In genomic region chr3:170697803-170698350, GRCh38 we compare ENCODE assay signal across 19 cellular contexts.
DNase-seq lines count a peak whose midpoint lies in the region; ATAC-seq and TF ChIP-seq lines count a peak whose summit lies in the region.
"Had no signal": no experiment of that assay in that cellular context is flagged by ENCODE, and none has a peak within 500 bp of the region (broad histone marks: within the 10 kb centered on the region; RNA-seq: fewer than 3 reads in every experiment).

No MANE protein-coding gene starts in this region.

- peak overlapping the region in 1 of 2 donors; percentile 83 for H3K27ac Mint-ChIP-seq in stimulated activated naive CD8-positive, alpha-beta T cell treated with anti-CD3 and anti-CD28 coated beads, Interleukin-15, amount 100 ng/mL, for 72 hours
- H3K27ac Mint-ChIP-seq: CD8-positive, alpha-beta memory T cell; stimulated activated effector memory CD8-positive, alpha-beta T cell treated with anti-CD3 and anti-CD28 coated beads, Interleukin-12 subunit alpha, Interleukin-12 subunit beta, amount 100 ng/mL, for 72 hours had no signal

- no peak overlapping the region for H3K4me3 ChIP-seq in choroid plexus epithelial cell (ENCODE audit: low read depth, low read length)
- H3K4me3 ChIP-seq: body of pancreas, lung had no signal

- intact Hi-C loops in Right ventricle myocardium superior (cut with DNase I), result loop anchor here (10.0 kb wide), 2 partner anchors 107 to 283 kb away; partner anchors contain the start of gene CLDN11
- intact Hi-C loops in cardiac septum (cut with DNase I), result no loop called here
- intact Hi-C loops in sciatic nerve (cut with DNase I), result no loop called here

- DNase-seq in Right ventricle myocardium superior (no peak), cardiac septum (ENCODE audit: low spot score) (no peak), NCI-H2227 (lab: John Stamatoyannopoulos, UW; ENCODE audit: unreplicated experiment) (peak; percentile 51), choroid plexus epithelial cell (ENCODE audit: low read depth) (peak; percentile 56), sciatic nerve (ENCODE audit: low spot score) (no peak), cortex of kidney (lab: John Stamatoyannopoulos, UW) (no peak)
- DNase-seq in stimulated activated naive CD8-positive, alpha-beta T cell treated with anti-CD3 and anti-CD28 coated beads, Interleukin-15, amount 100 ng/mL, for 72 hours, result no peak
- DNase-seq in stimulated activated CD4-positive, alpha-beta T cell treated with anti-CD3 and anti-CD28 coated beads, Interleukin-4, amount 100 ng/mL, for 4 hours, result no peak
- DNase-seq: ACHN; activated CD8-positive, alpha-beta memory T cell treated with anti-CD3 and anti-CD28 coated beads for 24 hours; activated effector memory CD4-positive, alpha-beta T cell treated with anti-CD3 and anti-CD28 coated beads, Interleukin-2, amount 50 U/mL, for 16 hours; body of pancreas; CD8-positive, alpha-beta memory T cell; GF-D8; GOT3; hypothalamus; NCI-H1105 treated with DMSO at 0.1 percent for 48 hours had no signal

- no peak for TF ChIP-seq CTCF in choroid plexus epithelial cell (conservative IDR thresholded peaks at IDR 0.05; ENCODE audit: low read depth, low read length)

- H3K27me3 Mint-ChIP-seq in stimulated activated naive CD8-positive, alpha-beta T cell treated with anti-CD3 and anti-CD28 coated beads, Interleukin-15, amount 100 ng/mL, for 72 hours, result no peaks in the 10 kb centered on the region

- H3K9me3 Mint-ChIP-seq in stimulated activated naive CD8-positive, alpha-beta T cell treated with anti-CD3 and anti-CD28 coated beads, Interleukin-15, amount 100 ng/mL, for 72 hours, result no peaks in the 10 kb centered on the region
- H3K9me3 Mint-ChIP-seq: CD8-positive, alpha-beta memory T cell; stimulated activated effector memory CD8-positive, alpha-beta T cell treated with anti-CD3 and anti-CD28 coated beads, Interleukin-12 subunit alpha, Interleukin-12 subunit beta, amount 100 ng/mL, for 72 hours had no signal

- H3K4me3 Mint-ChIP-seq in stimulated activated naive CD8-positive, alpha-beta T cell treated with anti-CD3 and anti-CD28 coated beads, Interleukin-15, amount 100 ng/mL, for 72 hours, result no peak overlapping the region
- H3K4me3 Mint-ChIP-seq: CD8-positive, alpha-beta memory T cell; stimulated activated effector memory CD8-positive, alpha-beta T cell treated with anti-CD3 and anti-CD28 coated beads, Interleukin-12 subunit alpha, Interleukin-12 subunit beta, amount 100 ng/mL, for 72 hours had no signal

- peak; percentile 33 for ATAC-seq in Right ventricle myocardium superior (ENCODE audit: poor library complexity)
- ATAC-seq in stimulated activated naive CD8-positive, alpha-beta T cell treated with anti-CD3 and anti-CD28 coated beads, Interleukin-15, amount 100 ng/mL, for 72 hours, result peak; percentile 4
- no peak for ATAC-seq in sciatic nerve
- ATAC-seq: body of pancreas; stimulated activated effector memory CD8-positive, alpha-beta T cell treated with anti-CD3 and anti-CD28 coated beads, Interleukin-12 subunit alpha, Interleukin-12 subunit beta, amount 100 ng/mL, for 72 hours had no signal

- peaks cover 16% of the 10 kb centered on the region for H3K4me1 Mint-ChIP-seq in stimulated activated naive CD8-positive, alpha-beta T cell treated with anti-CD3 and anti-CD28 coated beads, Interleukin-15, amount 100 ng/mL, for 72 hours
- H3K4me1 Mint-ChIP-seq: CD8-positive, alpha-beta memory T cell; stimulated activated effector memory CD8-positive, alpha-beta T cell treated with anti-CD3 and anti-CD28 coated beads, Interleukin-12 subunit alpha, Interleukin-12 subunit beta, amount 100 ng/mL, for 72 hours had no signal

Comparison
In these comparisons a context has a peak if more than half of its experiments do, and no peak if none do; other contexts are left out.
1. DNase-seq: peak in NCI-H2227 (single experiment) and choroid plexus epithelial cell (single experiment); none in Right ventricle myocardium superior (single experiment), cardiac septum (single experiment), stimulated activated naive CD8-positive, alpha-beta T cell treated with anti-CD3 and anti-CD28 coated beads, Interleukin-15, amount 100 ng/mL, for 72 hours (0 of 2), sciatic nerve (single experiment), stimulated activated CD4-positive, alpha-beta T cell treated with anti-CD3 and anti-CD28 coated beads, Interleukin-4, amount 100 ng/mL, for 4 hours (0 of 2) and cortex of kidney (single experiment).